ENCODE assay signal across 24 cellular contexts in genomic region chr12:54538136-54538700, GRCh38. TPM values are rescaled to one million over a fixed set of nuclear protein-coding genes. Genes with fewer than 3 reads are reported as not detected.
DNase-seq lines count a peak whose midpoint lies in the region; ATAC-seq, FAIRE-seq and TF ChIP-seq lines count a peak whose summit lies in the region.
"Had no signal": no experiment of that assay in that cellular context is flagged by ENCODE, and none has a peak within 500 bp of the region (broad histone marks: within the 10 kb centered on the region; RNA-seq: fewer than 3 reads in every experiment).

No MANE protein-coding gene starts in this region.

- no peak overlapping the region for H3K4me3 ChIP-seq in Caco-2 (ENCODE audit: low read depth, low read length)
- H3K4me3 ChIP-seq: A549, GM23248, MG63 had no signal

- H3K4me1 Mint-ChIP-seq in activated CD8-positive, alpha-beta T cell treated with anti-CD3 and anti-CD28 coated beads for 36 hours (ENCODE audit: low read depth): peaks cover 15% of the 10 kb centered on the region
- H3K4me1 Mint-ChIP-seq in activated CD8-positive, alpha-beta T cell treated with anti-CD3 and anti-CD28 coated beads, Interleukin-2, amount 10 ng/mL, durations not matched to agents 7 days and 5 days (ENCODE audit: low read depth): no peaks in the 10 kb centered on the region
- H3K4me1 Mint-ChIP-seq in stimulated activated naive CD8-positive, alpha-beta T cell treated with anti-CD3 and anti-CD28 coated beads, Interleukin-15, Interleukin-2, amounts not matched to agents 100 ng/mL and 50 ng/mL, for 24 hours (ENCODE audit: low read depth): peaks cover 17% of the 10 kb centered on the region
- H3K4me1 Mint-ChIP-seq in Caco-2 (ENCODE audit: low read depth, unreplicated experiment): no peaks in the 10 kb centered on the region
- H3K4me1 Mint-ChIP-seq: CD8-positive, alpha-beta memory T cell had no signal

- H3K4me1 ChIP-seq in foreskin keratinocyte (no peaks in the 10 kb centered on the region), Caco-2 (no peaks in the 10 kb centered on the region)
- H3K4me1 ChIP-seq: A549 had no signal

- H3K4me3 Mint-ChIP-seq in activated CD8-positive, alpha-beta T cell treated with anti-CD3 and anti-CD28 coated beads for 36 hours: no peak overlapping the region
- no peak overlapping the region for H3K4me3 Mint-ChIP-seq in activated CD8-positive, alpha-beta T cell treated with anti-CD3 and anti-CD28 coated beads, Interleukin-2, amount 10 ng/mL, durations not matched to agents 7 days and 5 days
- no peak overlapping the region for H3K4me3 Mint-ChIP-seq in stimulated activated naive CD8-positive, alpha-beta T cell treated with anti-CD3 and anti-CD28 coated beads, Interleukin-15, Interleukin-2, amounts not matched to agents 100 ng/mL and 50 ng/mL, for 24 hours
- H3K4me3 Mint-ChIP-seq in Caco-2 (ENCODE audit: unreplicated experiment): no peak overlapping the region
- H3K4me3 Mint-ChIP-seq: CD8-positive, alpha-beta memory T cell; IgD-negative memory B cell had no signal

- no peak for DNase-seq in activated CD8-positive, alpha-beta T cell treated with anti-CD3 and anti-CD28 coated beads for 36 hours
- no peak for DNase-seq in activated CD8-positive, alpha-beta T cell treated with anti-CD3 and anti-CD28 coated beads, Interleukin-2, amount 10 ng/mL, durations not matched to agents 7 days and 5 days
- no peak for DNase-seq in stimulated activated naive CD8-positive, alpha-beta T cell treated with anti-CD3 and anti-CD28 coated beads, Interleukin-15, Interleukin-2, amounts not matched to agents 100 U/mL and 50 U/mL, for 24 hours
- no peak for DNase-seq in foreskin keratinocyte
- no peak for DNase-seq in HTR-8/SVneo (ENCODE audit: insufficient read length, low spot score)
- no peak for DNase-seq in Caco-2
- DNase-seq: CD8-positive, alpha-beta memory T cell; GM23248; HCEC 1CT; Karpas-422; MG63; NCI-H1048; NCI-H1436; NCI-H2029; NCI-H345; NCI-H524 treated with DMSO at 0.1 percent for 48 hours had no signal

- TF ChIP-seq CTCF in activated CD8-positive, alpha-beta T cell treated with anti-CD3 and anti-CD28 coated beads for 36 hours (IDR thresholded peaks at IDR 0.05): no peak
- TF ChIP-seq CTCF in foreskin keratinocyte (conservative IDR thresholded peaks at IDR 0.05) (no peak), Caco-2 (IDR thresholded peaks at IDR 0.05; ENCODE audit: insufficient read depth in 1 of 2, low read depth in 1 of 2, low read length in 1 of 2, severe bottlenecking in 1 of 2, unreplicated experiment in 1 of 2) (no peak)

- no peaks in the 10 kb centered on the region for H3K36me3 ChIP-seq in Caco-2 (ENCODE audit: control insufficient read depth, insufficient read depth, low read length)
- H3K36me3 ChIP-seq: MG63 had no signal

- ATAC-seq in activated CD8-positive, alpha-beta T cell treated with anti-CD3 and anti-CD28 coated beads for 36 hours: no peak
- ATAC-seq in activated CD8-positive, alpha-beta T cell treated with anti-CD3 and anti-CD28 coated beads, Interleukin-2, amount 10 ng/mL, durations not matched to agents 7 days and 5 days: no peak
- no peak for ATAC-seq in stimulated activated naive CD8-positive, alpha-beta T cell treated with anti-CD3 and anti-CD28 coated beads, Interleukin-15, Interleukin-2, amounts not matched to agents 100 U/mL and 50 U/mL, for 24 hours
- peak; percentile 28 for ATAC-seq in foreskin keratinocyte
- ATAC-seq: A549 had no signal

- no peaks in the 10 kb centered on the region for H3K27me3 Mint-ChIP-seq in activated CD8-positive, alpha-beta T cell treated with anti-CD3 and anti-CD28 coated beads for 36 hours
- H3K27me3 Mint-ChIP-seq in activated CD8-positive, alpha-beta T cell treated with anti-CD3 and anti-CD28 coated beads, Interleukin-2, amount 10 ng/mL, durations not matched to agents 7 days and 5 days (ENCODE audit: low read depth): no peaks in the 10 kb centered on the region
- no peaks in the 10 kb centered on the region for H3K27me3 Mint-ChIP-seq in stimulated activated naive CD8-positive, alpha-beta T cell treated with anti-CD3 and anti-CD28 coated beads, Interleukin-15, Interleukin-2, amounts not matched to agents 100 ng/mL and 50 ng/mL, for 24 hours
- peaks cover 17% of the 10 kb centered on the region for H3K27me3 Mint-ChIP-seq in Caco-2 (ENCODE audit: insufficient read depth, unreplicated experiment)
- H3K27me3 Mint-ChIP-seq: CD8-positive, alpha-beta memory T cell; IgD-negative memory B cell had no signal

- intact Hi-C loops in activated CD8-positive, alpha-beta T cell treated with anti-CD3 and anti-CD28 coated beads for 36 hours (cut with micrococcal nuclease): no loop called here
- intact Hi-C loops in Caco-2 (cut with micrococcal nuclease; ENCODE audit: unreplicated experiment): no loop called here

- no peak overlapping the region for H3K27ac ChIP-seq in foreskin keratinocyte
- H3K27ac ChIP-seq: A549, GM23248 had no signal

- H3K9me3 Mint-ChIP-seq in activated CD8-positive, alpha-beta T cell treated with anti-CD3 and anti-CD28 coated beads for 36 hours: no peaks in the 10 kb centered on the region
- no peaks in the 10 kb centered on the region for H3K9me3 Mint-ChIP-seq in activated CD8-positive, alpha-beta T cell treated with anti-CD3 and anti-CD28 coated beads, Interleukin-2, amount 10 ng/mL, durations not matched to agents 7 days and 5 days (ENCODE audit: insufficient read depth)
- no peaks in the 10 kb centered on the region for H3K9me3 Mint-ChIP-seq in stimulated activated naive CD8-positive, alpha-beta T cell treated with anti-CD3 and anti-CD28 coated beads, Interleukin-15, Interleukin-2, amounts not matched to agents 100 ng/mL and 50 ng/mL, for 24 hours
- no peaks in the 10 kb centered on the region for H3K9me3 Mint-ChIP-seq in Caco-2 (ENCODE audit: unreplicated experiment)
- H3K9me3 Mint-ChIP-seq: CD8-positive, alpha-beta memory T cell; IgD-negative memory B cell had no signal

- FAIRE-seq in HTR-8/SVneo (lab: Jason Lieb, UNC): no peak
- FAIRE-seq: A549, D721Med, GM12892, GM18507 had no signal

- H3K27me3 ChIP-seq in foreskin keratinocyte (peaks cover 67% of the 10 kb centered on the region), Caco-2 (replicated peaks; ENCODE audit: control insufficient read depth, insufficient read depth, low read length) (no peaks in the 10 kb centered on the region)
- H3K27me3 ChIP-seq: MG63 had no signal

- POLR2A ChIA-PET in activated CD8-positive, alpha-beta T cell treated with anti-CD3 and anti-CD28 coated beads for 36 hours (lab: Charles Lee): interaction anchor here (0.6 to 2.0 kb wide), 2 partner anchors 10 to 269 kb away, joined by 3 to 8 read pairs; no protein-coding TSS in a partner anchor
- POLR2A ChIA-PET in activated CD8-positive, alpha-beta T cell treated with anti-CD3 and anti-CD28 coated beads, Interleukin-2, amount 10 ng/mL, durations not matched to agents 7 days and 5 days (lab: Charles Lee): interaction anchor here (1.0 kb wide), 1 partner anchor 11 kb away, joined by 3 read pairs; no protein-coding TSS in a partner anchor
- POLR2A ChIA-PET in Caco-2 (lab: Charles Lee): no interaction called here

- peak overlapping the region; percentile 41 for H3K27ac Mint-ChIP-seq in activated CD8-positive, alpha-beta T cell treated with anti-CD3 and anti-CD28 coated beads for 36 hours
- H3K27ac Mint-ChIP-seq in activated CD8-positive, alpha-beta T cell treated with anti-CD3 and anti-CD28 coated beads, Interleukin-2, amount 10 ng/mL, durations not matched to agents 7 days and 5 days: no peak overlapping the region
- peak overlapping the region; percentile 9 for H3K27ac Mint-ChIP-seq in stimulated activated naive CD8-positive, alpha-beta T cell treated with anti-CD3 and anti-CD28 coated beads, Interleukin-15, Interleukin-2, amounts not matched to agents 100 ng/mL and 50 ng/mL, for 24 hours
- no peak overlapping the region for H3K27ac Mint-ChIP-seq in Caco-2 (ENCODE audit: unreplicated experiment)
- H3K27ac Mint-ChIP-seq: IgD-negative memory B cell had no signal

- CTCF ChIA-PET in activated CD8-positive, alpha-beta T cell treated with anti-CD3 and anti-CD28 coated beads for 36 hours (lab: Charles Lee): interaction anchor here (1.3 to 2.7 kb wide), 4 partner anchors 11 to 159 kb away, joined by 4 to 13 read pairs (median 6); no protein-coding TSS in a partner anchor
- CTCF ChIA-PET in activated CD8-positive, alpha-beta T cell treated with anti-CD3 and anti-CD28 coated beads, Interleukin-2, amount 10 ng/mL, durations not matched to agents 7 days and 5 days (lab: Charles Lee): no interaction called here
- CTCF ChIA-PET in Caco-2 (lab: Charles Lee): no interaction called here

- H3K9me3 ChIP-seq in Caco-2: no peaks in the 10 kb centered on the region
- H3K9me3 ChIP-seq: A549, MG63 had no signal

- BruUV-seq in Caco-2 (replicated peaks; lab: Mats Ljungman, UMichigan): no TSS peak

- H3K36me3 Mint-ChIP-seq in activated CD8-positive, alpha-beta T cell treated with anti-CD3 and anti-CD28 coated beads for 36 hours (ENCODE audit: low read depth): peaks cover 28% of the 10 kb centered on the region
- H3K36me3 Mint-ChIP-seq in activated CD8-positive, alpha-beta T cell treated with anti-CD3 and anti-CD28 coated beads, Interleukin-2, amount 10 ng/mL, durations not matched to agents 7 days and 5 days (ENCODE audit: low read depth): peaks cover 83% of the 10 kb centered on the region
- peaks cover 71% of the 10 kb centered on the region for H3K36me3 Mint-ChIP-seq in stimulated activated naive CD8-positive, alpha-beta T cell treated with anti-CD3 and anti-CD28 coated beads, Interleukin-15, Interleukin-2, amounts not matched to agents 100 ng/mL and 50 ng/mL, for 24 hours (ENCODE audit: low read depth)
- H3K36me3 Mint-ChIP-seq in Caco-2 (ENCODE audit: insufficient read depth, unreplicated experiment): no peaks in the 10 kb centered on the region
- H3K36me3 Mint-ChIP-seq: IgD-negative memory B cell had no signal

RNA-seq across cellular contexts. Expression of gene PDE1B, which starts 11.2 kb away (rescaled TPM):
- total RNA-seq in activated CD8-positive, alpha-beta T cell treated with anti-CD3 and anti-CD28 coated beads for 36 hours: 1 to 10 TPM; 5.2 to 5.6 TPM
- total RNA-seq in activated CD8-positive, alpha-beta T cell treated with anti-CD3 and anti-CD28 coated beads, Interleukin-2, amount 10 ng/mL, durations not matched to agents 7 days and 5 days: 1 to 10 TPM; 7.1 to 7.7 TPM
- total RNA-seq in foreskin keratinocyte (not detected in 2 replicates), Caco-2 (2022) (not detected in 2 replicates)
- polyA plus RNA-seq in foreskin keratinocyte: not detected in 2 replicates
- total RNA-seq: GM23248, RPMI7951 had no signal
- polyA plus RNA-seq: GM23248 had no signal

RNA-seq across cellular contexts. Expression of gene NCKAP1L, which starts 40.7 kb away (rescaled TPM):
- 10 to 100 TPM; 87.6 to 92.9 TPM for total RNA-seq in activated CD8-positive, alpha-beta T cell treated with anti-CD3 and anti-CD28 coated beads for 36 hours
- 100 to 1,000 TPM; 141 to 143 TPM for total RNA-seq in activated CD8-positive, alpha-beta T cell treated with anti-CD3 and anti-CD28 coated beads, Interleukin-2, amount 10 ng/mL, durations not matched to agents 7 days and 5 days
- not detected in 2 replicates for total RNA-seq in foreskin keratinocyte
- not detected in 2 replicates for polyA plus RNA-seq in foreskin keratinocyte
- total RNA-seq in Caco-2 (2022): not detected in 2 replicates
- total RNA-seq: GM23248, RPMI7951 had no signal

RNA-seq across cellular contexts. Expression of gene PPP1R1A, which starts 50.2 kb away (rescaled TPM):
- not detected for total RNA-seq in activated CD8-positive, alpha-beta T cell treated with anti-CD3 and anti-CD28 coated beads for 36 hours
- total RNA-seq in activated CD8-positive, alpha-beta T cell treated with anti-CD3 and anti-CD28 coated beads, Interleukin-2, amount 10 ng/mL, durations not matched to agents 7 days and 5 days: not detected
- total RNA-seq in foreskin keratinocyte (not detected in 2 replicates), Caco-2 (2022) (0.43 TPM in 1 of 2 replicates, not detected in the other)
- not detected in 2 replicates for polyA plus RNA-seq in foreskin keratinocyte
- total RNA-seq: CD8-positive, alpha-beta memory T cell; GM23248; RPMI7951 had no signal
- polyA plus RNA-seq: BJ; CD8-positive, alpha-beta memory T cell; GM23248; IgD-negative memory B cell had no signal

Comparison
In these comparisons a context has a peak if more than half of its experiments do, and no peak if none do; other contexts are left out.
1. H3K27ac Mint-ChIP-seq: peak in activated CD8-positive, alpha-beta T cell treated with anti-CD3 and anti-CD28 coated beads for 36 hours (single experiment) and stimulated activated naive CD8-positive, alpha-beta T cell treated with anti-CD3 and anti-CD28 coated beads, Interleukin-15, Interleukin-2, amounts not matched to agents 100 ng/mL and 50 ng/mL, for 24 hours (single experiment); none in activated CD8-positive, alpha-beta T cell treated with anti-CD3 and anti-CD28 coated beads, Interleukin-2, amount 10 ng/mL, durations not matched to agents 7 days and 5 days (single experiment) and Caco-2 (single experiment).
2. RNA of gene NCKAP1L, which starts 40.7 kb away (total RNA-seq): 141 to 143 TPM in activated CD8-positive, alpha-beta T cell treated with anti-CD3 and anti-CD28 coated beads, Interleukin-2, amount 10 ng/mL, durations not matched to agents 7 days and 5 days and 87.6 to 92.9 TPM in activated CD8-positive, alpha-beta T cell treated with anti-CD3 and anti-CD28 coated beads for 36 hours; not detected in foreskin keratinocyte and not detected in Caco-2; every median in the first group is over 10 times any median in the second.